Comparison of ENCODE assay signal across 9 cellular contexts in genomic region chr13:98853791-98854191, GRCh38.
DNase-seq lines count a peak whose midpoint lies in the region; ATAC-seq, FAIRE-seq and TF ChIP-seq lines count a peak whose summit lies in the region.
"Had no signal": no experiment of that assay in that cellular context is flagged by ENCODE, and none has a peak within 500 bp of the region (broad histone marks: within the 10 kb centered on the region; RNA-seq: fewer than 3 reads in every experiment).

No MANE protein-coding gene starts in this region.

- CTCF ChIA-PET in activated CD4-positive, alpha-beta T cell treated with anti-CD3 and anti-CD28 coated beads for 36 hours (lab: Charles Lee), result interaction anchor here (0.6 to 1.4 kb wide), 5 partner anchors 11 to 583 kb away, joined by 3 to 5 read pairs (median 3); no protein-coding TSS in a partner anchor

- H3K4me3 ChIP-seq in right atrium auricular region (no peak overlapping the region), esophagus squamous epithelium (no peak overlapping the region)
- H3K4me3 ChIP-seq: BLaER1 had no signal

- peaks cover 45% of the 10 kb centered on the region for H3K36me3 Mint-ChIP-seq in activated CD4-positive, alpha-beta T cell treated with anti-CD3 and anti-CD28 coated beads for 36 hours (ENCODE audit: low read depth)
- peaks cover 60% of the 10 kb centered on the region for H3K36me3 Mint-ChIP-seq in activated T-helper 2 cell treated with anti-CD3 and anti-CD28 coated beads, Interferon-gamma antibody, Interleukin-2, Interleukin-4, amounts not matched to agents 10 μg/mL and 5 μg/mL and 100 μg/mL, durations not matched to agents 14 hours and 24 hours and 36 hours (ENCODE audit: low read depth)

- TF ChIP-seq CTCF in right atrium auricular region (IDR thresholded peaks at IDR 0.05), result no peak
- no peak for TF ChIP-seq CTCF in esophagus squamous epithelium (IDR thresholded peaks at IDR 0.05)

- no peaks in the 10 kb centered on the region for H3K4me1 ChIP-seq in right atrium auricular region
- H3K4me1 ChIP-seq in esophagus squamous epithelium, result no peaks in the 10 kb centered on the region
- H3K4me1 ChIP-seq: BLaER1 had no signal

- 50 to 74% methylated on average over 4 to 5 of the region's 6 CpGs for WGBS in esophagus squamous epithelium, 2 donors

- intact Hi-C loops in activated CD4-positive, alpha-beta T cell treated with anti-CD3 and anti-CD28 coated beads for 36 hours (cut with DNase I, micrococcal nuclease), result loop anchor here (1.0 to 5.0 kb wide), 3 partner anchors 36 to 1711 kb away; no protein-coding TSS in a partner anchor
- intact Hi-C loops in activated T-helper 2 cell treated with anti-CD3 and anti-CD28 coated beads, Interferon-gamma antibody, Interleukin-2, Interleukin-4, amounts not matched to agents 10 μg/mL and 5 μg/mL and 100 μg/mL, durations not matched to agents 14 hours and 24 hours and 36 hours (cut with micrococcal nuclease), result loop anchor here (2.0 kb wide), 1 partner anchor 57 kb away; no protein-coding TSS in a partner anchor
- intact Hi-C loops in esophagus squamous epithelium (cut with DNase I), result no loop called here

- no peaks in the 10 kb centered on the region for H3K9me3 Mint-ChIP-seq in activated CD4-positive, alpha-beta T cell treated with anti-CD3 and anti-CD28 coated beads for 36 hours (ENCODE audit: low read depth)
- no peaks in the 10 kb centered on the region for H3K9me3 Mint-ChIP-seq in activated T-helper 2 cell treated with anti-CD3 and anti-CD28 coated beads, Interferon-gamma antibody, Interleukin-2, Interleukin-4, amounts not matched to agents 10 μg/mL and 5 μg/mL and 100 μg/mL, durations not matched to agents 14 hours and 24 hours and 36 hours

- TF ChIP-seq POLR2A in esophagus squamous epithelium (IDR thresholded peaks at IDR 0.05), result no peak

- H3K4me3 Mint-ChIP-seq in activated CD4-positive, alpha-beta T cell treated with anti-CD3 and anti-CD28 coated beads for 36 hours, result no peak overlapping the region
- H3K4me3 Mint-ChIP-seq in activated T-helper 2 cell treated with anti-CD3 and anti-CD28 coated beads, Interferon-gamma antibody, Interleukin-2, Interleukin-4, amounts not matched to agents 10 μg/mL and 5 μg/mL and 100 μg/mL, durations not matched to agents 14 hours and 24 hours and 36 hours (ENCODE audit: low read depth), result no peak overlapping the region

- peak overlapping the region; percentile 41 for H3K27ac Mint-ChIP-seq in activated CD4-positive, alpha-beta T cell treated with anti-CD3 and anti-CD28 coated beads for 36 hours
- peak overlapping the region; percentile 65 for H3K27ac Mint-ChIP-seq in activated T-helper 2 cell treated with anti-CD3 and anti-CD28 coated beads, Interferon-gamma antibody, Interleukin-2, Interleukin-4, amounts not matched to agents 10 μg/mL and 5 μg/mL and 100 μg/mL, durations not matched to agents 14 hours and 24 hours and 36 hours

- no peaks in the 10 kb centered on the region for H3K27me3 Mint-ChIP-seq in activated CD4-positive, alpha-beta T cell treated with anti-CD3 and anti-CD28 coated beads for 36 hours
- H3K27me3 Mint-ChIP-seq in activated T-helper 2 cell treated with anti-CD3 and anti-CD28 coated beads, Interferon-gamma antibody, Interleukin-2, Interleukin-4, amounts not matched to agents 10 μg/mL and 5 μg/mL and 100 μg/mL, durations not matched to agents 14 hours and 24 hours and 36 hours (ENCODE audit: low read depth), result no peaks in the 10 kb centered on the region

- peak; percentile 99 for ATAC-seq in activated CD4-positive, alpha-beta T cell treated with anti-CD3 and anti-CD28 coated beads for 36 hours
- peak; percentile 100 for ATAC-seq in HG03064 (IDR thresholded peaks at IDR 0.05; ENCODE audit: low read depth, unreplicated experiment)

- DNase-seq in activated CD4-positive, alpha-beta T cell treated with anti-CD3 and anti-CD28 coated beads for 36 hours, result peak; percentile 88
- no peak for DNase-seq in activated CD4-positive, alpha-beta T cell treated with anti-CD3 and anti-CD28 coated beads, Interleukin-2, amount 50 U/mL, for 1 hour
- peak; percentile 64 for DNase-seq in activated T-helper 2 cell treated with anti-CD3 and anti-CD28 coated beads, Interferon-gamma antibody, Interleukin-2, Interleukin-4, amounts not matched to agents 10 μg/mL and 5 μg/mL and 100 μg/mL, durations not matched to agents 14 hours and 24 hours and 36 hours (ENCODE audit: low spot score)
- DNase-seq in stimulated activated CD4-positive, alpha-beta T cell treated with anti-CD3 and anti-CD28 coated beads, Interleukin-2, amount 100 ng/mL, for 24 hours, result peak; percentile 59 to 72
- DNase-seq in right atrium auricular region (ENCODE audit: low spot score), result no peak
- no peak for DNase-seq in HTR-8/SVneo (ENCODE audit: insufficient read length, low spot score)
- DNase-seq in esophagus squamous epithelium (lab: John Stamatoyannopoulos, UW), result no peak

- peaks cover 20% of the 10 kb centered on the region for H3K36me3 ChIP-seq in right atrium auricular region
- peaks cover 0 to 97% (median 12%) of the 10 kb centered on the region in 3 donors for H3K36me3 ChIP-seq in esophagus squamous epithelium
- H3K36me3 ChIP-seq: BLaER1 had no signal

- POLR2A ChIA-PET in activated CD4-positive, alpha-beta T cell treated with anti-CD3 and anti-CD28 coated beads for 36 hours (lab: Charles Lee), result no interaction called here

- peaks cover 14% of the 10 kb centered on the region for H3K4me1 Mint-ChIP-seq in activated CD4-positive, alpha-beta T cell treated with anti-CD3 and anti-CD28 coated beads for 36 hours
- peaks cover 19% of the 10 kb centered on the region for H3K4me1 Mint-ChIP-seq in activated T-helper 2 cell treated with anti-CD3 and anti-CD28 coated beads, Interferon-gamma antibody, Interleukin-2, Interleukin-4, amounts not matched to agents 10 μg/mL and 5 μg/mL and 100 μg/mL, durations not matched to agents 14 hours and 24 hours and 36 hours (ENCODE audit: low read depth)

- FAIRE-seq in HTR-8/SVneo (lab: Jason Lieb, UNC), result no peak

- no peak overlapping the region for H3K27ac ChIP-seq in right atrium auricular region
- no peak overlapping the region for H3K27ac ChIP-seq in esophagus squamous epithelium
- H3K27ac ChIP-seq: BLaER1 had no signal

- H3K9me3 ChIP-seq in right atrium auricular region (no peaks in the 10 kb centered on the region), esophagus squamous epithelium (no peaks in the 10 kb centered on the region)
- H3K9me3 ChIP-seq: BLaER1 had no signal

- H3K27me3 ChIP-seq in right atrium auricular region (no peaks in the 10 kb centered on the region), esophagus squamous epithelium (no peaks in the 10 kb centered on the region)
- H3K27me3 ChIP-seq: BLaER1 had no signal

Comparison
In these comparisons a context has a peak if more than half of its experiments do, and no peak if none do; other contexts are left out.
1. DNase-seq: peak in activated CD4-positive, alpha-beta T cell treated with anti-CD3 and anti-CD28 coated beads for 36 hours (single experiment), activated T-helper 2 cell treated with anti-CD3 and anti-CD28 coated beads, Interferon-gamma antibody, Interleukin-2, Interleukin-4, amounts not matched to agents 10 μg/mL and 5 μg/mL and 100 μg/mL, durations not matched to agents 14 hours and 24 hours and 36 hours (single experiment) and stimulated activated CD4-positive, alpha-beta T cell treated with anti-CD3 and anti-CD28 coated beads, Interleukin-2, amount 100 ng/mL, for 24 hours (2 of 2); none in activated CD4-positive, alpha-beta T cell treated with anti-CD3 and anti-CD28 coated beads, Interleukin-2, amount 50 U/mL, for 1 hour (single experiment), right atrium auricular region (single experiment), HTR-8/SVneo (single experiment) and esophagus squamous epithelium (single experiment).